ENCODE assay signal across 1 cellular context in the genomic region with DNA sequence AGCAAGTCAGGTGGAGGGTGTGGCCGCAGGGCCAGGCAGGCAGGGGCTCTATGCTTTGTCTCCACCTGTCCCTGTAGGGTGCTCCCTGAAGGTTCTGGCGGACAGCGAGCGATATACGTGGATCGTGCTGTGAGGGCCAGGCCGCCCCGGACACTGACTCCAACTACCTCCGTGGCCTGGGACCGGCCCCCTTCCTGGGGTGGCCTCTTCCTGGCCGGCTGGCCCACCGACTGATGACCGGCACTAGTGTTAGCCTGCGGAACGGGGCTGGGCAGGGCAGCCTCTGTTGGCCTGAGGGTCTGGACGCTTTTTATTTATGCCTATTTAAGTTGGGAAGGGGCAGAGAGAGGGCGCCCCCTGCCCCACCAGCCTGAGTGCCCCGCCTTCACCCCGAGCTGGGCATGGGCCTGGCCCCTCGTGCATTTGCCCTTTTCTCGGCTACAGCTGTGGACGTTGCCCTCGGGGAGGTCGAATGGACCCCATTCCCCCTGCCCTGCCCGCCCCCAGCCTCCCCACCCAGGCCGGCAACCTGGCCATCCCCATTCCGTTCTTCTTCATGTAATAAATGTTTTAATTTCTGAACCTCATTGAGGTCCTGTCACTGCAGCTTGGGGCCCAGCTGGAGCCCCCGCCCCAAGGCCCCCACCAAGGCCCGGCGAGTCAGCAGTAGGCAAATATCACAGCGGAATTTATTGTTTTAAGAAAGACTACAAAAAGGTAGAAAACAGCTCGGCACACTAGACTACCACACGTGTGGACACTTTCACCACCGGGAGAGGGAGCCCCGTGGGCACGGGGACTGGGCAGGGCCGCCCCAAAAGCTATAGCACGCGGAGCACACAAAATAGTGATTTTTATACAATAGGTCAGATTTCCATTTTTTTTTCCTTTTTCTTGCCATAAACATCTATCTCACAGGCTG.
TF ChIP-seq lines count a peak whose summit lies in the region.

No MANE protein-coding gene starts in this region.

TF ChIP-seq in endothelial cell of umbilical vein, 7 proteins besides CTCF, POLR2A, EP300 and RAD21:
- TF ChIP-seq JUN (IDR thresholded peaks at IDR 0.05; ENCODE audit: borderline replicate concordance, insufficient read depth, insufficient read length, low read depth) (no peak), MYC (IDR thresholded peaks at IDR 0.05; ENCODE audit: low read depth, low read length) (no peak)
- TF ChIP-seq, protein P1, sequence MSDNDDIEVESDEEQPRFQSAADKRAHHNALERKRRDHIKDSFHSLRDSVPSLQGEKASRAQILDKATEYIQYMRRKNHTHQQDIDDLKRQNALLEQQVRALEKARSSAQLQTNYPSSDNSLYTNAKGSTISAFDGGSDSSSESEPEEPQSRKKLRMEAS (IDR thresholded peaks at IDR 0.05; ENCODE audit: insufficient read depth, insufficient read length), result no peak
